In genomic region chr12:80794506-80794905, GRCh38 we compare ENCODE assay signal across 17 cellular contexts.
DNase-seq lines count a peak whose midpoint lies in the region; ATAC-seq and TF ChIP-seq lines count a peak whose summit lies in the region.
"Had no signal": no experiment of that assay in that cellular context is flagged by ENCODE, and none has a peak within 500 bp of the region (broad histone marks: within the 10 kb centered on the region; RNA-seq: fewer than 3 reads in every experiment).

No MANE protein-coding gene starts in this region.

- peak overlapping the region; percentile 37 to 77 (median 49) for H3K27ac Mint-ChIP-seq in nephron
- H3K27ac Mint-ChIP-seq: B cell; CD4-positive, CD25-positive, alpha-beta regulatory T cell had no signal

- H3K9ac ChIP-seq in HUES64 (ENCODE audit: low read depth, low read length) (no peak overlapping the region), adipocyte (ENCODE audit: low read length) (no peak overlapping the region)

- CTCF ChIA-PET in A673 (lab: Charles Lee) = no interaction called here

- H3K9me3 ChIP-seq in A673 (ENCODE audit: low read depth, low read length, poor library complexity, severe bottlenecking) (no peaks in the 10 kb centered on the region), HUES64 (ENCODE audit: insufficient read depth, low read depth, low read length) (no peaks in the 10 kb centered on the region), adipocyte (ENCODE audit: control insufficient read depth, low read length) (no peaks in the 10 kb centered on the region)

- no TSS peak for BruUV-seq in A673 (replicated peaks; lab: Mats Ljungman, UMichigan)

- H3K4me3 Mint-ChIP-seq in nephron = no peak overlapping the region
- H3K4me3 Mint-ChIP-seq: B cell; CD4-positive, CD25-positive, alpha-beta regulatory T cell had no signal

- TF ChIP-seq CTCF in A673 (conservative IDR thresholded peaks at IDR 0.05; ENCODE audit: low read depth, low read length) (no peak), nephron (IDR thresholded peaks at IDR 0.05; ENCODE audit: unreplicated experiment in 3 of 3) (no peak)

- 89% methylated on average over 2 of the region's 2 CpGs for WGBS in HUES64

- no peak for ATAC-seq in HG03039 (IDR thresholded peaks at IDR 0.05; ENCODE audit: unreplicated experiment)
- ATAC-seq: Right ventricle myocardium inferior had no signal

- no peaks in the 10 kb centered on the region for H3K9me3 Mint-ChIP-seq in nephron

- intact Hi-C loops in A673 (cut with micrococcal nuclease; ENCODE audit: unreplicated experiment) (no loop called here), posterior cingulate gyrus (cut with DNase I) (no loop called here)

- peak; percentile 81 for DNase-seq in A673 (ENCODE audit: low spot score)
- DNase-seq in adipocyte (ENCODE audit: low read depth) = peak; percentile 63
- no peak for DNase-seq in NOMO-1 treated with dmso at 0.1 percent for 144 hours (lab: John Stamatoyannopoulos, UW; ENCODE audit: unreplicated experiment)
- no peak for DNase-seq in GOT3 (lab: John Stamatoyannopoulos, UW)
- DNase-seq in posterior cingulate gyrus = no peak
- DNase-seq: 8988T; CD4-positive, CD25-positive, alpha-beta regulatory T cell; COR-L47; NCI-H1417 treated with DMSO at 0.1 percent for 48 hours; NCI-H187 treated with DMSO at 0.1 percent for 48 hours; NCI-H446; NCI-H526 treated with DMSO at 0.1 percent for 48 hours had no signal

- POLR2A ChIA-PET in A673 (lab: Charles Lee; ENCODE audit: low non-redundant PET) = no interaction called here

- H3K27ac ChIP-seq in A673 (ENCODE audit: low read depth, low read length, poor library complexity, severe bottlenecking) (no peak overlapping the region), HUES64 (ENCODE audit: low read depth, low read length) (peak overlapping the region; percentile 5; the same call in 1 of the 2 replicates)

- H3K4me1 ChIP-seq in A673 (ENCODE audit: insufficient read depth, low read length, poor library complexity, severe bottlenecking) = peaks cover 15% of the 10 kb centered on the region
- H3K4me1 ChIP-seq in HUES64 (ENCODE audit: insufficient read depth, low read length) = peaks cover 26% of the 10 kb centered on the region
- no peaks in the 10 kb centered on the region for H3K4me1 ChIP-seq in adipocyte (ENCODE audit: control insufficient read depth, insufficient read depth, low read length)

- peaks cover 4% of the 10 kb centered on the region for H3K27me3 Mint-ChIP-seq in nephron (ENCODE audit: low read depth)
- H3K27me3 Mint-ChIP-seq: B cell; CD4-positive, CD25-positive, alpha-beta regulatory T cell had no signal

- H3K4me3 ChIP-seq in A673 (ENCODE audit: low read depth, low read length, poor library complexity, severe bottlenecking) (no peak overlapping the region), HUES64 (ENCODE audit: low read length) (no peak overlapping the region), adipocyte (ENCODE audit: low read length) (no peak overlapping the region)

- H3K36me3 Mint-ChIP-seq in nephron (ENCODE audit: low read depth) = peaks cover 5% of the 10 kb centered on the region
- H3K36me3 Mint-ChIP-seq: CD4-positive, CD25-positive, alpha-beta regulatory T cell had no signal

- H3K4me1 Mint-ChIP-seq in nephron = peaks cover 6% of the 10 kb centered on the region
- H3K4me1 Mint-ChIP-seq: B cell; CD4-positive, CD25-positive, alpha-beta regulatory T cell had no signal

- H3K36me3 ChIP-seq in A673 (ENCODE audit: insufficient read depth, low read length, poor library complexity, severe bottlenecking) = no peaks in the 10 kb centered on the region
- no peaks in the 10 kb centered on the region for H3K36me3 ChIP-seq in HUES64 (ENCODE audit: insufficient read depth, low read length)
- no peaks in the 10 kb centered on the region for H3K36me3 ChIP-seq in adipocyte (ENCODE audit: control insufficient read depth, insufficient read depth, low read length, severe bottlenecking)

- H3K27me3 ChIP-seq in A673 (replicated peaks; ENCODE audit: insufficient read depth, low read depth, low read length, poor library complexity) (no peaks in the 10 kb centered on the region), HUES64 (ENCODE audit: insufficient read depth, low read length) (no peaks in the 10 kb centered on the region), adipocyte (replicated peaks; ENCODE audit: control insufficient read depth, insufficient read depth, low read length) (no peaks in the 10 kb centered on the region)

Comparison
In these comparisons a context has a peak if more than half of its experiments do, and no peak if none do; other contexts are left out.
1. DNase-seq: peak in A673 (single experiment) and adipocyte (single experiment); none in NOMO-1 treated with dmso at 0.1 percent for 144 hours (single experiment), GOT3 (single experiment) and posterior cingulate gyrus (0 of 10).